In genomic region chr10:124542336-124542735, GRCh38 we compare ENCODE assay signal across 25 cellular contexts.
"Had no signal": no experiment of that assay in that cellular context is flagged by ENCODE, and none has a peak within 500 bp of the region (broad histone marks: within the 10 kb centered on the region; RNA-seq: fewer than 3 reads in every experiment).

No MANE protein-coding gene starts in this region.

- H3K9me3 Mint-ChIP-seq: activated CD8-positive, alpha-beta T cell treated with anti-CD3 and anti-CD28 coated beads for 36 hours; activated naive CD8-positive, alpha-beta T cell treated with anti-CD3 and anti-CD28 coated beads, Interleukin-2, amount 10 ng/mL, durations not matched to agents 7 days and 5 days; activated T-cell treated with anti-CD3 and anti-CD28 coated beads, Interleukin-2, amount 50 U/mL, for 72 hours; T-cell had no signal

- H3K27me3 Mint-ChIP-seq: activated CD8-positive, alpha-beta T cell treated with anti-CD3 and anti-CD28 coated beads for 36 hours; T-cell had no signal

- H3K4me3 Mint-ChIP-seq: activated CD8-positive, alpha-beta T cell treated with anti-CD3 and anti-CD28 coated beads for 36 hours; activated naive CD8-positive, alpha-beta T cell treated with anti-CD3 and anti-CD28 coated beads, Interleukin-2, amount 10 ng/mL, durations not matched to agents 7 days and 5 days; activated T-cell treated with anti-CD3 and anti-CD28 coated beads, Interleukin-2, amount 50 U/mL, for 72 hours; T-cell had no signal

- H3K27ac Mint-ChIP-seq: activated CD8-positive, alpha-beta T cell treated with anti-CD3 and anti-CD28 coated beads for 36 hours; activated naive CD8-positive, alpha-beta T cell treated with anti-CD3 and anti-CD28 coated beads, Interleukin-2, amount 10 ng/mL, durations not matched to agents 7 days and 5 days; activated T-cell treated with anti-CD3 and anti-CD28 coated beads, Interleukin-2, amount 50 U/mL, for 72 hours; T-cell had no signal

- H3K36me3 Mint-ChIP-seq: activated naive CD8-positive, alpha-beta T cell treated with anti-CD3 and anti-CD28 coated beads, Interleukin-2, amount 10 ng/mL, durations not matched to agents 7 days and 5 days; T-cell had no signal

- H3K9me3 ChIP-seq: adrenal gland, breast epithelium, Peyer's patch, SJSA1 had no signal

- DNase-seq: activated CD4-positive, alpha-beta T cell treated with anti-CD3 and anti-CD28 coated beads for 4 hours; activated CD8-positive, alpha-beta memory T cell treated with anti-CD3 and anti-CD28 coated beads, Interleukin-2, amount 50 U/mL, for 4 hours; activated CD8-positive, alpha-beta T cell treated with anti-CD3 and anti-CD28 coated beads for 36 hours; activated naive CD4-positive, alpha-beta T cell treated with anti-CD3 and anti-CD28 coated beads, Interleukin-2, amount 50 U/mL, for 16 hours; activated naive CD8-positive, alpha-beta T cell treated with anti-CD3 and anti-CD28 coated beads, Interleukin-2, amount 10 ng/mL, durations not matched to agents 7 days and 5 days; activated T-cell treated with anti-CD3 and anti-CD28 coated beads, Interleukin-2, amount 50 U/mL, for 72 hours; adrenal gland; anterior cingulate cortex; caudate nucleus; KBM-7; NCI-H1092; NCI-H1417; NCI-H1930; NCI-H2171; NCI-H2227 treated with DMSO at 0.1 percent for 48 hours; NCI-H446 treated with DMSO at 0.1 percent for 48 hours; NCI-H524 treated with DMSO at 0.1 percent for 48 hours; NCI-H748 treated with DMSO at 0.1 percent for 48 hours; SHP77; T-cell had no signal

- H3K4me1 ChIP-seq: breast epithelium had no signal

- H3K4me3 ChIP-seq: adrenal gland, breast epithelium, Peyer's patch, SJSA1 had no signal

- H3K36me3 ChIP-seq: adrenal gland, breast epithelium, Peyer's patch, SJSA1 had no signal

- H3K27ac ChIP-seq: adrenal gland, breast epithelium, Peyer's patch, RWPE1, SJSA1, VCaP had no signal

- H3K27me3 ChIP-seq: adrenal gland, breast epithelium, Peyer's patch had no signal
